In genomic region chr9:128094950-128095544, GRCh38 we compare ENCODE assay signal across 8 cellular contexts. TPM values are rescaled to one million over a fixed set of nuclear protein-coding genes. Genes with fewer than 3 reads are reported as not detected.
A peak's percentile ranks its signal among the peaks of the same experiment; 100 is the strongest.
DNase-seq lines count a peak whose midpoint lies in the region; ATAC-seq, FAIRE-seq and TF ChIP-seq lines count a peak whose summit lies in the region.

No MANE protein-coding gene starts in this region.

- H3K36me3 ChIP-seq in GM23248 (ENCODE audit: low read depth) (no peaks in the 10 kb centered on the region), gastroesophageal sphincter (no peaks in the 10 kb centered on the region)

- no peak for TF ChIP-seq CTCF in activated B cell treated with CpG ODN at 0.5 μM for 24 hours (IDR thresholded peaks at IDR 0.05)
- TF ChIP-seq CTCF in gastroesophageal sphincter (IDR thresholded peaks at IDR 0.05), result no peak

- H3K4me1 ChIP-seq in GM23248 (ENCODE audit: insufficient read depth) (peaks cover 45% of the 10 kb centered on the region), gastroesophageal sphincter (peaks cover 13 to 94% (median 42%) of the 10 kb centered on the region in 3 donors)

- H3K4me3 ChIP-seq in GM23248 (peak overlapping the region; percentile 21; the same call in 1 of the 2 replicates), gastroesophageal sphincter (no peak overlapping the region), skin epidermis (no peak overlapping the region)

- WGBS in GM23248 (ENCODE audit: low coverage in 1 of 2, low lambda C conversion rate in 2 of 2, missing lambda C conversion rate in 2 of 2), 2 experiments, result 76 to 77% methylated on average over 11 of the region's 11 CpGs
- 48 to 64% methylated on average over 4 to 9 of the region's 11 CpGs for WGBS in gastroesophageal sphincter (ENCODE audit: low coverage in 1 of 2), 2 donors

- intact Hi-C loops in activated B cell treated with CpG ODN at 0.5 μM for 24 hours (cut with micrococcal nuclease), result loop anchor here (1.0 kb wide), 4 partner anchors 11 to 28 kb away; partner anchors contain the start of gene NAIF1

- no peaks in the 10 kb centered on the region for H3K9me3 Mint-ChIP-seq in activated B cell treated with CpG ODN at 0.5 μM for 24 hours

- FAIRE-seq in RCC 7860 (lab: Jason Lieb, UNC), result no peak

- H3K4me2 ChIP-seq in GM23248 (ENCODE audit: unreplicated experiment), result peak overlapping the region; percentile 55

- in situ Hi-C loops in GM23248 (cut with MboI), result no loop called here

- H3K27me3 ChIP-seq in GM23248 (replicated peaks; ENCODE audit: insufficient read depth), result no peaks in the 10 kb centered on the region
- H3K27me3 ChIP-seq in gastroesophageal sphincter, result no peaks in the 10 kb centered on the region

- no peaks in the 10 kb centered on the region for H4K20me1 ChIP-seq in GM23248 (ENCODE audit: insufficient read depth)

- POLR2A ChIA-PET in activated B cell treated with CpG ODN at 0.5 μM for 24 hours (lab: Charles Lee), result interaction anchor here (1.2 to 2.4 kb wide), 3 partner anchors 19 to 23 kb away, joined by 5 to 13 read pairs (median 6); no protein-coding TSS in a partner anchor

- H2AFZ ChIP-seq in GM23248, result no peak overlapping the region

- H3K27ac ChIP-seq in GM23248 (peak overlapping the region; percentile 98), gastroesophageal sphincter (peak overlapping the region; percentile 87 to 96 (median 94)), skin epidermis (peak overlapping the region in 20 of 21 experiments; percentile 3 to 92 (median 83))

- H3F3A ChIP-seq in GM23248 (ENCODE audit: insufficient read depth), result peaks cover 45% of the 10 kb centered on the region

- H3K9me3 ChIP-seq in GM23248 (ENCODE audit: low read depth) (no peaks in the 10 kb centered on the region), gastroesophageal sphincter (no peaks in the 10 kb centered on the region)

- peaks cover 77% of the 10 kb centered on the region for H3K79me2 ChIP-seq in GM23248 (ENCODE audit: insufficient read depth)

- peak overlapping the region; percentile 58 for H3K9ac ChIP-seq in GM23248

- H3K4me3 Mint-ChIP-seq in activated B cell treated with CpG ODN at 0.5 μM for 24 hours, result no peak overlapping the region

- ATAC-seq in activated B cell treated with CpG ODN at 0.5 μM for 24 hours (ENCODE audit: low read depth), result no peak
- no peak for ATAC-seq in gastroesophageal sphincter
- ATAC-seq in HG03469 (IDR thresholded peaks at IDR 0.05; ENCODE audit: unreplicated experiment), result no peak

- no peaks in the 10 kb centered on the region for H3K9me2 ChIP-seq in GM23248 (ENCODE audit: insufficient read depth)

- peaks cover 11% of the 10 kb centered on the region for H3K36me3 Mint-ChIP-seq in activated B cell treated with CpG ODN at 0.5 μM for 24 hours (ENCODE audit: low read depth)

- DNase-seq in GM23248 (no peak), activated B cell treated with CpG ODN at 0.5 μM for 24 hours (no peak), RCC 7860 (ENCODE audit: low spot score) (no peak), iPS-NIHi7 (ENCODE audit: extremely low spot score) (no peak), HPDE6-E6E7 (ENCODE audit: extremely low spot score) (no peak)

- no peak for TF ChIP-seq EP300 in gastroesophageal sphincter (IDR thresholded peaks at IDR 0.05)

- TF ChIP-seq POLR2A in gastroesophageal sphincter (IDR thresholded peaks at IDR 0.05), result no peak

- H3K27me3 Mint-ChIP-seq in activated B cell treated with CpG ODN at 0.5 μM for 24 hours, result no peaks in the 10 kb centered on the region

- CTCF ChIA-PET in activated B cell treated with CpG ODN at 0.5 μM for 24 hours (lab: Charles Lee), result interaction anchor here (1.0 to 2.1 kb wide), 3 partner anchors 12 to 152 kb away, joined by 3 to 6 read pairs (median 5); partner anchors contain the start of genes NAIF1 and SLC25A25

- H3K4me1 Mint-ChIP-seq in activated B cell treated with CpG ODN at 0.5 μM for 24 hours, result peaks cover 44% of the 10 kb centered on the region

- H3K27ac Mint-ChIP-seq in activated B cell treated with CpG ODN at 0.5 μM for 24 hours, result peak overlapping the region; percentile 99

RNA-seq across cellular contexts. Expression of gene SLC25A25, which starts 27.0 kb away (rescaled TPM):
- 17.6 and 20.2 TPM in 2 replicates for total RNA-seq in GM23248 (2014; rRNA removed; shearing (Covaris generic))
- polyA plus RNA-seq in GM23248 (2016; fragmentation: Nextera tagmentation; extraction: Ambion mirVana), result 7.5 and 8.2 TPM in 2 replicates
- total RNA-seq in activated B cell treated with CpG ODN at 0.5 μM for 24 hours (8.0 and 9.4 TPM in 2 replicates), gastroesophageal sphincter (10 to 100 TPM; 16.1 to 64.1 (median 18.3) TPM)

RNA-seq across cellular contexts. Expression of gene NAIF1, which starts 27.9 kb away (rescaled TPM):
- 5.6 and 9.5 TPM in 2 replicates for total RNA-seq in GM23248 (2014; rRNA removed; shearing (Covaris generic))
- 4.8 and 8.9 TPM in 2 replicates for polyA plus RNA-seq in GM23248 (2016; fragmentation: Nextera tagmentation; extraction: Ambion mirVana)
- total RNA-seq in activated B cell treated with CpG ODN at 0.5 μM for 24 hours, result 10.4 and 11.1 TPM in 2 replicates
- 10 to 100 TPM in 1 of 4 donors, 1 to 10 TPM in 3; 5.3 to 11.4 (median 8.6) TPM for total RNA-seq in gastroesophageal sphincter

RNA-seq across cellular contexts. Expression of gene PTGES2, which starts 32.5 kb away (rescaled TPM):
- total RNA-seq in GM23248 (2014; rRNA removed; shearing (Covaris generic)), result 68.6 and 68.9 TPM in 2 replicates
- polyA plus RNA-seq in GM23248 (2016; fragmentation: Nextera tagmentation; extraction: Ambion mirVana), result 63.3 and 70.3 TPM in 2 replicates
- total RNA-seq in activated B cell treated with CpG ODN at 0.5 μM for 24 hours (86.7 and 89.2 TPM in 2 replicates), gastroesophageal sphincter (10 to 100 TPM; 46.1 to 85.8 (median 57.5) TPM)

RNA-seq across cellular contexts. Expression of gene LCN2, which starts 54.2 kb away (rescaled TPM):
- total RNA-seq in GM23248 (2014; rRNA removed; shearing (Covaris generic)), result not detected in 2 replicates
- polyA plus RNA-seq in GM23248 (2016; fragmentation: Nextera tagmentation; extraction: Ambion mirVana), result not detected in 2 replicates
- not detected in 2 replicates for total RNA-seq in activated B cell treated with CpG ODN at 0.5 μM for 24 hours
- total RNA-seq in gastroesophageal sphincter, result 100 to 1,000 TPM in 1 of 4 donors, 1 to 10 TPM in 1, under 1 TPM in 1, not detected in 1; 0.58 to 222 (median 1.4) TPM
